8 cellular contexts compared by ENCODE assay signal in the genomic region with DNA sequence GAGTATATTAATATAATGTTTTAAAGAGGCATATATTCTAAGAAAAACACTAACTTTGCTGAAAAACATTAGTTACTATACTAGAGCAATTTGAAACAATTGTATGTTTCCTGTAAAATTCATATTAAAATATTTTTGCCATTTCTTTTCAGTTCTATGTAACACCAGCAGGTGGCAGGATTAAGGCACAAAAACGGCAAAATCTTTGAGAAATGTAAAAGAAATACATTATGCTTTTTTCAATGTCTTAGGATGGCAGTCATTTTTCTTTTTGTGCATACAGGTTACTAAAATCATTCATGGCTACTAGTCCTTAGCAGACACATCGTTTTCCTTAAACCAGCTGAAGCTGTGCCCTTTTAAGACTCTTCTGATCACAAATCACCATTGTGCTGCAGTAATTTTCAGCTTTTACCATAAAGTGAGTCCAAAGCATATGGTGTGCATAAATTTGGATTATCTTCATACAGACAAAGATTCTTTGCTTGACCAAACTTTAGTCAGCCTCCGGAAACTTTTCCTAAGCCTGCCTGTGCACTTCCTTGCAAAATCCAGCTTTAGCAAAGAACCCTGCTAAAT.
DNase-seq lines count a peak whose midpoint lies in the region; ATAC-seq and TF ChIP-seq lines count a peak whose summit lies in the region.

No MANE protein-coding gene starts in this region.

- no peak overlapping the region for H3K4me3 ChIP-seq in thyroid gland (replicated peaks in 1 of 3)

- no peak for ATAC-seq in HG02678 (IDR thresholded peaks at IDR 0.05; ENCODE audit: unreplicated experiment)

- DNase-seq in SKM-1 treated with dmso at 0.1 percent for 144 hours (lab: John Stamatoyannopoulos, UW; ENCODE audit: unreplicated experiment), result peak; percentile 7
- DNase-seq in SKM-1 (lab: John Stamatoyannopoulos, UW; ENCODE audit: unreplicated experiment), result no peak
- DNase-seq in OCI-M1 (lab: John Stamatoyannopoulos, UW), result peak; percentile 76
- peak; percentile 36 for DNase-seq in fibroblast of peridontal ligament (ENCODE audit: extremely low read depth)
- no peak for DNase-seq in thyroid gland
- no peak for DNase-seq in amniotic stem cell (lab: John Stamatoyannopoulos, UW)
- DNase-seq in NK-92 (lab: John Stamatoyannopoulos, UW; ENCODE audit: unreplicated experiment), result no peak

- TF ChIP-seq POLR2A in thyroid gland (IDR thresholded peaks at IDR 0.05), result no peak

- H3K27ac ChIP-seq in thyroid gland, result no peak overlapping the region

- TF ChIP-seq CTCF in thyroid gland (IDR thresholded peaks at IDR 0.05), result peak in 5 of 6 experiments; percentile 23 to 65 (median 54)

- no peaks in the 10 kb centered on the region for H3K4me1 ChIP-seq in thyroid gland

- intact Hi-C loops in thyroid gland (cut with DNase I), result no loop called here

- H3K27me3 ChIP-seq in thyroid gland, result no peaks in the 10 kb centered on the region

- 22 to 24% methylated on average over 3 of the region's 3 CpGs for WGBS in thyroid gland, 2 donors

- no peaks in the 10 kb centered on the region for H3K36me3 ChIP-seq in thyroid gland

- H3K9me3 ChIP-seq in thyroid gland, result no peaks in the 10 kb centered on the region

Comparison
In these comparisons a context has a peak if more than half of its experiments do, and no peak if none do; other contexts are left out.
1. DNase-seq: peak in SKM-1 treated with dmso at 0.1 percent for 144 hours (single experiment), OCI-M1 (single experiment) and fibroblast of peridontal ligament (single experiment); none in SKM-1 (single experiment), thyroid gland (0 of 2), amniotic stem cell (single experiment) and NK-92 (single experiment).